ENCODE assay signal across 24 cellular contexts in the genomic region with DNA sequence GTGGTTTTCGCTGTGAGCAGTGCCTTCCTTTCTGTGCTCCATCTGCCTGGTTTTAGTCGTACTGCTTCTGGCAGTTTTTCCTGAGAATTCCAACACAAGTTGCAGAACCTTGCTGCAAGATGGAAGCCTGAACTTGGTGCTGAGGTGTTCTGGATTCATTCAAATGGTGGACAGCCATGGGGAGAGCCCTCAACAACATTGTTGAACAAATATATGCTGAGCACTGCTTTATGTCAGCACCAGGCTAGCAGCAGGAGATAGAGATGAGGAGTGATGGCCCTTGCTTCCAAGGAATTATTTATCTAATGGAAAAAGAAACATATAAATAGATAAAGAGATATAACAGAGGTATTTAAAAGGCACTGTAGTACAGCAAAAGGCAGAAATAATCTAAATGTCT.
"Had no signal": no experiment of that assay in that cellular context is flagged by ENCODE, and none has a peak within 500 bp of the region (broad histone marks: within the 10 kb centered on the region; RNA-seq: fewer than 3 reads in every experiment).

No MANE protein-coding gene starts in this region.

- H3K27ac Mint-ChIP-seq: natural killer cell treated with Interleukin-12 subunit alpha and Interleukin-12 subunit beta and Interleukin-15 and Interleukin-18, amount 100 ng/mL, for 72 hours; neural progenitor cell; stimulated activated effector memory CD8-positive, alpha-beta T cell treated with anti-CD3 and anti-CD28 coated beads, Interleukin-12 subunit alpha, Interleukin-12 subunit beta, amount 100 ng/mL, for 72 hours; type B pancreatic cell had no signal

- H3K4me3 ChIP-seq: gastrocnemius medialis, heart right ventricle, lung, neural progenitor cell, psoas muscle, right lobe of liver, suprapubic skin, thyroid gland had no signal

- H3K4me3 Mint-ChIP-seq: dendritic cell treated with granulocyte-macrophage colony-stimulating factor and Interleukin-4, amounts not matched to agents 40 ng/mL and 50 ng/mL, for 4 days; natural killer cell treated with Interleukin-12 subunit alpha and Interleukin-12 subunit beta and Interleukin-15 and Interleukin-18, amount 100 ng/mL, for 72 hours; neural progenitor cell; stimulated activated effector memory CD8-positive, alpha-beta T cell treated with anti-CD3 and anti-CD28 coated beads, Interleukin-12 subunit alpha, Interleukin-12 subunit beta, amount 100 ng/mL, for 72 hours; type B pancreatic cell had no signal

- ATAC-seq: gastrocnemius medialis; left colon; left ventricle myocardium superior; natural killer cell treated with Interleukin-12 subunit alpha and Interleukin-12 subunit beta and Interleukin-15 and Interleukin-18, amount 100 ng/mL, for 72 hours; psoas muscle; stimulated activated effector memory CD8-positive, alpha-beta T cell treated with anti-CD3 and anti-CD28 coated beads, Interleukin-12 subunit alpha, Interleukin-12 subunit beta, amount 100 ng/mL, for 72 hours; stimulated activated naive CD8-positive, alpha-beta T cell treated with anti-CD3 and anti-CD28 coated beads, Interleukin-15, Interleukin-2, amounts not matched to agents 100 U/mL and 50 U/mL, for 24 hours had no signal

- H3K79me2 ChIP-seq: parathyroid adenoma had no signal

- H3K27ac ChIP-seq: gastrocnemius medialis, neural progenitor cell, parathyroid adenoma, psoas muscle, right lobe of liver, suprapubic skin, thyroid gland had no signal

- H2AFZ ChIP-seq: neural progenitor cell, parathyroid adenoma had no signal

- H3K9me3 ChIP-seq: gastrocnemius medialis, heart right ventricle, psoas muscle, right lobe of liver, suprapubic skin, thyroid gland had no signal

- H3K27me3 ChIP-seq: gastrocnemius medialis, heart right ventricle, neural progenitor cell, right lobe of liver, suprapubic skin, thyroid gland had no signal

- H3K27me3 Mint-ChIP-seq: dendritic cell treated with granulocyte-macrophage colony-stimulating factor and Interleukin-4, amounts not matched to agents 40 ng/mL and 50 ng/mL, for 4 days; type B pancreatic cell had no signal

- H3K9ac ChIP-seq: neural progenitor cell, parathyroid adenoma had no signal

- H3K36me3 Mint-ChIP-seq: natural killer cell treated with Interleukin-12 subunit alpha and Interleukin-12 subunit beta and Interleukin-15 and Interleukin-18, amount 100 ng/mL, for 72 hours; neural progenitor cell; stimulated activated effector memory CD8-positive, alpha-beta T cell treated with anti-CD3 and anti-CD28 coated beads, Interleukin-12 subunit alpha, Interleukin-12 subunit beta, amount 100 ng/mL, for 72 hours; type B pancreatic cell had no signal

- FAIRE-seq: colon, urothelium cell line had no signal

- DNase-seq: gastrocnemius medialis; heart right ventricle; left colon; left ventricle myocardium superior; mesenchymal stem cell; midbrain; nucleus accumbens; psoas muscle; retina; right lobe of liver; stimulated activated CD4-positive, alpha-beta T cell treated with anti-CD3 and anti-CD28 coated beads, Interleukin-4, amount 100 ng/mL, for 1 hour; stimulated activated CD8-positive, alpha-beta memory T cell treated with anti-CD3 and anti-CD28 coated beads, Interleukin-4, amount 100 ng/mL, for 48 hours; stimulated activated naive CD8-positive, alpha-beta T cell treated with anti-CD3 and anti-CD28 coated beads, Interleukin-15, Interleukin-2, amounts not matched to agents 100 U/mL and 50 U/mL, for 24 hours; thyroid gland had no signal

- H3K9me3 Mint-ChIP-seq: dendritic cell treated with granulocyte-macrophage colony-stimulating factor and Interleukin-4, amounts not matched to agents 40 ng/mL and 50 ng/mL, for 4 days; natural killer cell treated with Interleukin-12 subunit alpha and Interleukin-12 subunit beta and Interleukin-15 and Interleukin-18, amount 100 ng/mL, for 72 hours; neural progenitor cell; stimulated activated effector memory CD8-positive, alpha-beta T cell treated with anti-CD3 and anti-CD28 coated beads, Interleukin-12 subunit alpha, Interleukin-12 subunit beta, amount 100 ng/mL, for 72 hours; type B pancreatic cell had no signal

- H3K4me1 ChIP-seq: gastrocnemius medialis, neural progenitor cell, parathyroid adenoma, psoas muscle, right lobe of liver, suprapubic skin, thyroid gland had no signal

- H3K4me1 Mint-ChIP-seq: neural progenitor cell; stimulated activated effector memory CD8-positive, alpha-beta T cell treated with anti-CD3 and anti-CD28 coated beads, Interleukin-12 subunit alpha, Interleukin-12 subunit beta, amount 100 ng/mL, for 72 hours had no signal

- H3K4me2 ChIP-seq: neural progenitor cell had no signal

- H3K36me3 ChIP-seq: gastrocnemius medialis, heart right ventricle, neural progenitor cell, right lobe of liver, suprapubic skin, thyroid gland had no signal
